Comparison of ENCODE assay signal across 8 cellular contexts in the genomic region with DNA sequence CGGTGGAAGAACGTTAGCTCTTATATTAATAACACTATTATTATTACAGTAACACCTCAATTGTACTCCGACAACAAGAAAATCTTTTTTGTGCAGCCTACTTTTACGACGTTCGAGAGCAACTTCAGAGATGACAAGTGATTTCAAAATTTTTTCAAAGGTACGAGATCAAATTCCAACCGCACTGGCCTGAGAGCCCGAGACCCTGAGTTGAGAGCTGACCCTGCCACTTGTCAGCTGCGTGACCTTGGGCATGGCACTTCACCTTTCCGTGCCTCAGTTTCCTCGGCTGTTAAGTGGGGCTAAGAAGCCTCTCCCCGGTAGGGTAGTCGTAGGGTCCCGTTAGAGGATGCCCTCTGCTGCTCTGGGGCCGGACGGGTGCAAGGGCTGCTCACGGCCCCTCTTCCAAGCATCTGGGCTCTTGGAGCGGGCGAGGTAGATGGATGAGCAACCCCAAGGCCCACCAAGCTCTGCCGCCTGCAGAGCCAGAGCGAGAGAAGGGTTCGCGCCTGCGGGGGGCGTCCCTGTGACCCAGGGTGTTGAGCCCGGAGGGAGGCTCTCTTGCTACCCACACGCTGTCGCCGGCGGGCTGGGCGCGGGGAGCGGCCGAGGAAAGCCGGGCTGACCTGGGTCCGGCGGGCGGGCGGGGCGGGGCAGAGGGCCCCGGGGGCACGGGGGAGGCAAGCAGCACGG. TPM values are rescaled to one million over a fixed set of nuclear protein-coding genes. Genes with fewer than 3 reads are reported as not detected.
DNase-seq lines count a peak whose midpoint lies in the region; TF ChIP-seq lines count a peak whose summit lies in the region.

No MANE protein-coding gene starts in this region.

- H3K27ac ChIP-seq in OCI-LY1 (ENCODE audit: low read depth, low read length, poor library complexity, severe bottlenecking): no peak overlapping the region
- H3K27ac ChIP-seq in mesendoderm (ENCODE audit: low read depth, low read length): peak overlapping the region; percentile 42
- H3K27ac ChIP-seq in tibial artery: peak overlapping the region; percentile 82 to 86

- H3K4me3 ChIP-seq in OCI-LY1 (ENCODE audit: low read depth, low read length, poor library complexity, severe bottlenecking) (peak overlapping the region; percentile 85), choroid plexus epithelial cell (ENCODE audit: low read depth, low read length) (peak overlapping the region; percentile 76), mesendoderm (ENCODE audit: low read length) (peak overlapping the region; percentile 58), tibial artery (peak overlapping the region; percentile 90 to 98)

- H3K4me2 ChIP-seq in OCI-LY1 (ENCODE audit: low read length) (peak overlapping the region; percentile 97), mesendoderm (ENCODE audit: low read length) (peak overlapping the region; percentile 99)

- DNase-seq in NCI-H82 (lab: John Stamatoyannopoulos, UW): peak; percentile 65
- DNase-seq in NCI-H82 treated with DMSO at 0.1 percent for 48 hours (lab: John Stamatoyannopoulos, UW; ENCODE audit: unreplicated experiment): no peak
- DNase-seq in HEK293T (ENCODE audit: extremely low spot score): peak; percentile 42
- DNase-seq in choroid plexus epithelial cell (ENCODE audit: low read depth): peak; percentile 16
- peak; percentile 46 for DNase-seq in mesendoderm
- DNase-seq in tibial artery: peak in 1 of 2 donors; percentile 65
- DNase-seq in NCI-H187 treated with DMSO at 0.1 percent for 48 hours (lab: John Stamatoyannopoulos, UW): no peak

- no peaks in the 10 kb centered on the region for H3K27me3 ChIP-seq in OCI-LY1 (ENCODE audit: insufficient read depth, low read length)
- no peaks in the 10 kb centered on the region for H3K27me3 ChIP-seq in mesendoderm (ENCODE audit: insufficient read depth, low read length, poor library complexity)
- no peaks in the 10 kb centered on the region for H3K27me3 ChIP-seq in tibial artery

- H2BK5ac ChIP-seq in mesendoderm (ENCODE audit: low read length): no peak overlapping the region

- H3K4ac ChIP-seq in mesendoderm (ENCODE audit: low read depth, low read length): peak overlapping the region; percentile 2

- H4K20me1 ChIP-seq in OCI-LY1 (ENCODE audit: insufficient read depth, low read length): no peaks in the 10 kb centered on the region

- no peaks in the 10 kb centered on the region for H3F3A ChIP-seq in OCI-LY1 (ENCODE audit: insufficient read depth, low read length)

- H2AFZ ChIP-seq in OCI-LY1 (ENCODE audit: low read length): peak overlapping the region; percentile 39; the same call in 1 of the 2 replicates

- POLR2A ChIA-PET in HEK293T (lab: Yijun Ruan, JAX): interaction anchor here (0.6 to 2.2 kb wide), 20 partner anchors 9 to 153 kb away, joined by 3 to 21 read pairs (median 4); partner anchors contain the start of genes DSN1 and RAB5IF

- H3K56ac ChIP-seq in mesendoderm (ENCODE audit: low read length): peak overlapping the region; percentile 82

- peak; percentile 19; the same call in 1 of the 2 replicates for TF ChIP-seq CTCF in OCI-LY1 (IDR thresholded peaks at IDR 0.05; ENCODE audit: low read length)
- TF ChIP-seq CTCF in choroid plexus epithelial cell (conservative IDR thresholded peaks at IDR 0.05; ENCODE audit: low read depth, low read length): peak; percentile 12
- TF ChIP-seq CTCF in tibial artery (IDR thresholded peaks at IDR 0.05): no peak

- H3K4me1 ChIP-seq in OCI-LY1 (ENCODE audit: insufficient read depth, low read length, severe bottlenecking) (peaks cover 18% of the 10 kb centered on the region), mesendoderm (ENCODE audit: control insufficient read depth, low read depth, low read length) (peaks cover 4% of the 10 kb centered on the region), tibial artery (peaks cover 3 to 25% (median 13%) of the 10 kb centered on the region in 4 donors)

- H4K5ac ChIP-seq in mesendoderm (ENCODE audit: low read length): no peak overlapping the region

- H3K9me3 ChIP-seq in OCI-LY1 (ENCODE audit: low read length): no peaks in the 10 kb centered on the region
- H3K9me3 ChIP-seq in tibial artery: no peaks in the 10 kb centered on the region

- H3K9me2 ChIP-seq in OCI-LY1 (ENCODE audit: low read depth, low read length): no peaks in the 10 kb centered on the region

- H3K36me3 ChIP-seq in OCI-LY1 (ENCODE audit: insufficient read depth, low read length) (no peaks in the 10 kb centered on the region), mesendoderm (ENCODE audit: control insufficient read depth, insufficient read depth, low read length) (no peaks in the 10 kb centered on the region), tibial artery (no peaks in the 10 kb centered on the region)

- no CpG with 5 or more reads among the region's 44 CpGs for WGBS in mesendoderm (ENCODE audit: extremely low coverage, insufficient coverage, low lambda C conversion rate)

- CTCF ChIA-PET in HEK293T (lab: Yijun Ruan, JAX): interaction anchor here (1.5 to 2.8 kb wide), 2 partner anchors 9 kb away, joined by 7 to 11 read pairs; no protein-coding TSS in a partner anchor

- no peaks in the 10 kb centered on the region for H3K79me2 ChIP-seq in OCI-LY1 (ENCODE audit: insufficient read depth, low read length)
- no peaks in the 10 kb centered on the region for H3K79me2 ChIP-seq in mesendoderm (ENCODE audit: control insufficient read depth, insufficient read depth, low read length)

- H2BK120ac ChIP-seq in mesendoderm (ENCODE audit: low read depth, low read length): no peak overlapping the region

- peak overlapping the region; percentile 66 for H3K23ac ChIP-seq in mesendoderm (ENCODE audit: low read length)

- no peak overlapping the region for H2AK5ac ChIP-seq in mesendoderm (ENCODE audit: low read length)

- peak overlapping the region; percentile 2 for H4K8ac ChIP-seq in mesendoderm (ENCODE audit: low read depth, low read length)

- peak overlapping the region; percentile 69 for H3K9ac ChIP-seq in OCI-LY1 (ENCODE audit: low read length)
- H3K9ac ChIP-seq in mesendoderm (ENCODE audit: low read length): peak overlapping the region; percentile 73

- no peak overlapping the region for H2BK15ac ChIP-seq in mesendoderm (replicated peaks; ENCODE audit: low read depth)

- intact Hi-C loops in tibial artery (cut with DNase I; ENCODE audit: low total_unique reads): no loop called here

- peaks cover 5% of the 10 kb centered on the region for H3K79me1 ChIP-seq in mesendoderm (ENCODE audit: low read length)

- H3K18ac ChIP-seq in mesendoderm (ENCODE audit: low read length): peak overlapping the region; percentile 86

TF ChIP-seq in HEK293T, 16 proteins besides CTCF, POLR2A, EP300 and RAD21:
- TF ChIP-seq FOXM1 (IDR thresholded peaks at IDR 0.05; ENCODE audit: borderline replicate concordance) (no peak), L3MBTL2 (conservative IDR thresholded peaks at IDR 0.05) (no peak), CTBP1 (IDR thresholded peaks at IDR 0.05; ENCODE audit: borderline replicate concordance) (no peak), ZNF384 (IDR thresholded peaks at IDR 0.05) (no peak)

RNA-seq across cellular contexts. Expression of gene NDRG3, which starts 0.5 kb away (rescaled TPM):
- 17.7 TPM for polyA plus RNA-seq in mesendoderm (2013, experiment 1 of 2)
- polyA plus RNA-seq in mesendoderm (2013, experiment 2 of 2): 17.4 TPM

RNA-seq across cellular contexts. Expression of gene DSN1, which starts 28.2 kb away (rescaled TPM):
- 24.1 TPM for polyA plus RNA-seq in mesendoderm (2013, experiment 1 of 2)
- 23.9 TPM for polyA plus RNA-seq in mesendoderm (2013, experiment 2 of 2)

Comparison
In these comparisons a context has a peak if more than half of its experiments do, and no peak if none do; other contexts are left out.
1. DNase-seq: peak in NCI-H82 (single experiment), HEK293T (single experiment), choroid plexus epithelial cell (single experiment) and mesendoderm (single experiment); none in NCI-H82 treated with DMSO at 0.1 percent for 48 hours (single experiment) and NCI-H187 treated with DMSO at 0.1 percent for 48 hours (single experiment).
2. CTCF ChIP-seq: peak in OCI-LY1 (single experiment) and choroid plexus epithelial cell (single experiment); none in tibial artery (0 of 2).
3. Peak in every context shown above with its lines, with median percentiles within 50 percentile points of each other: H3K4me3 ChIP-seq.